1 cellular context compared by ENCODE assay signal in the genomic region with DNA sequence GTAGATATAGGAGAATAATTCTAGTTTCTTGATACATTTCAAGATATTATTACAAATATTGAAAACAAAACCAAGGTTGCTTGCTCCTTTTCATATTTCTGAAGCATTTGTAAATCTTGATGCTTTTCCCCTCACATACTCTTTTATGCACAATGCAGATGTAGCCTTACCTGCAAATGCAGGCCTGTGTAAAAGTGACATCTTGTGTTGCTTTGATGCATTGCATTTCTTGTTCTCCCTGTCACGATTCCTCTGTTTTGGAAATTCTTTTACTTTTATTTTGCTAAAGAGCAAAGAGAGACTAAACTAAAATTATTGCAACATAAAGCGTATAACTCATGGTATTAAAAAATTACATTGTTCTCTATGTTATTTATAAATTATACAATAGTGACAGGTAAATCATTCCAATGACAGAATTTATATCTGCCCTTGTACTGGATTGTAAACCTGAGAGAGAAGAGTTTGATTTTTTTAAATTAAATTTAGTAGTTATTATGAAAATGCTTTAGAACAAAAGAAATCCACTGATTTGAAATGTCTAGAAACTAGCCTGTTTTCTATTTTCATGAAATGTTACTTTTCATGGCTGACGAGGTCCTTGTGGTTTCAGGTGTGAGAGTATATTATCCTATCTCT.
TF ChIP-seq lines count a peak whose summit lies in the region.

No MANE protein-coding gene starts in this region.

TF ChIP-seq in WTC11, 78 proteins besides CTCF, POLR2A, EP300 and RAD21 (continued from another document):
- TF ChIP-seq, protein P1, sequence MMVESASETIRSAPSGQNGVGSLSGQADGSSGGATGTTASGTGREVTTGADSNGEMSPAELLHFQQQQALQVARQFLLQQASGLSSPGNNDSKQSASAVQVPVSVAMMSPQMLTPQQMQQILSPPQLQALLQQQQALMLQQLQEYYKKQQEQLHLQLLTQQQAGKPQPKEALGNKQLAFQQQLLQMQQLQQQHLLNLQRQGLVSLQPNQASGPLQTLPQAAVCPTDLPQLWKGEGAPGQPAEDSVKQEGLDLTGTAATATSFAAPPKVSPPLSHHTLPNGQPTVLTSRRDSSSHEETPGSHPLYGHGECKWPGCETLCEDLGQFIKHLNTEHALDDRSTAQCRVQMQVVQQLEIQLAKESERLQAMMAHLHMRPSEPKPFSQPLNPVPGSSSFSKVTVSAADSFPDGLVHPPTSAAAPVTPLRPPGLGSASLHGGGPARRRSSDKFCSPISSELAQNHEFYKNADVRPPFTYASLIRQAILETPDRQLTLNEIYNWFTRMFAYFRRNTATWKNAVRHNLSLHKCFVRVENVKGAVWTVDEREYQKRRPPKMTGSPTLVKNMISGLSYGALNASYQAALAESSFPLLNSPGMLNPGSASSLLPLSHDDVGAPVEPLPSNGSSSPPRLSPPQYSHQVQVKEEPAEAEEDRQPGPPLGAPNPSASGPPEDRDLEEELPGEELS (CRISPR knock-in tag; IDR thresholded peaks at IDR 0.05): no peak
- TF ChIP-seq CREB1 (CRISPR knock-in tag; IDR thresholded peaks at IDR 0.05): no peak
- TF ChIP-seq NFYB (CRISPR knock-in tag; conservative IDR thresholded peaks at IDR 0.05; ENCODE audit: low read depth): no peak
- TF ChIP-seq ZNF219 (CRISPR knock-in tag; IDR thresholded peaks at IDR 0.05; ENCODE audit: borderline replicate concordance): no peak
- TF ChIP-seq, protein P2, sequence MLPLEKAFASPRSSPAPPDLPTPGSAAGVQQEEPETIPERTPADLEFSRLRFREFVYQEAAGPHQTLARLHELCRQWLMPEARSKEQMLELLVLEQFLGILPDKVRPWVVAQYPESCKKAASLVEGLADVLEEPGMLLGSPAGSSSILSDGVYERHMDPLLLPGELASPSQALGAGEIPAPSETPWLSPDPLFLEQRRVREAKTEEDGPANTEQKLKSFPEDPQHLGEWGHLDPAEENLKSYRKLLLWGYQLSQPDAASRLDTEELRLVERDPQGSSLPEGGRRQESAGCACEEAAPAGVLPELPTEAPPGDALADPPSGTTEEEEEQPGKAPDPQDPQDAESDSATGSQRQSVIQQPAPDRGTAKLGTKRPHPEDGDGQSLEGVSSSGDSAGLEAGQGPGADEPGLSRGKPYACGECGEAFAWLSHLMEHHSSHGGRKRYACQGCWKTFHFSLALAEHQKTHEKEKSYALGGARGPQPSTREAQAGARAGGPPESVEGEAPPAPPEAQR (CRISPR knock-in tag; IDR thresholded peaks at IDR 0.05): no peak
- TF ChIP-seq TP53 (CRISPR knock-in tag; IDR thresholded peaks at IDR 0.05): no peak
- TF ChIP-seq EMX1 (CRISPR knock-in tag; IDR thresholded peaks at IDR 0.05): no peak
- TF ChIP-seq KAT7 (CRISPR knock-in tag; IDR thresholded peaks at IDR 0.05; ENCODE audit: borderline replicate concordance): no peak
- no peak for TF ChIP-seq USF2 (CRISPR knock-in tag; IDR thresholded peaks at IDR 0.05)
- no peak for TF ChIP-seq NR3C1 (CRISPR knock-in tag; conservative IDR thresholded peaks at IDR 0.05; ENCODE audit: low read depth)
- no peak for TF ChIP-seq ERG (CRISPR knock-in tag; IDR thresholded peaks at IDR 0.05)
